ENCODE assay signal across 28 cellular contexts in genomic region chr12:46985816-46986215, GRCh38.
"Had no signal": no experiment of that assay in that cellular context is flagged by ENCODE, and none has a peak within 500 bp of the region (broad histone marks: within the 10 kb centered on the region; RNA-seq: fewer than 3 reads in every experiment).

No MANE protein-coding gene starts in this region.

- DNase-seq: activated CD4-positive, alpha-beta memory T cell treated with anti-CD3 and anti-CD28 coated beads for 36 hours; activated CD4-positive, alpha-beta T cell treated with anti-CD3 and anti-CD28 coated beads, Interleukin-2, amount 10 ng/mL, durations not matched to agents 7 days and 5 days; activated CD4-positive, CD25-positive, alpha-beta regulatory T cell; activated gamma-delta T cell; activated naive CD4-positive, alpha-beta T cell treated with anti-CD3 and anti-CD28 coated beads for 36 hours; activated T-cell treated with anti-CD3 and anti-CD28 coated beads for 4 hours; activated T-cell treated with anti-CD3 and anti-CD28 coated beads, Interleukin-2, amount 50 U/mL, for 48 hours; amygdala; central memory CD4-positive, alpha-beta T cell; Karpas-422; MM.1S; NCI-H1105 treated with DMSO at 0.1 percent for 48 hours; NCI-H1436 treated with DMSO at 0.1 percent for 48 hours; NCI-H1930; NCI-H2227 treated with DMSO at 0.1 percent for 48 hours; NCI-H446 treated with DMSO at 0.1 percent for 48 hours; NCI-H526; NK-92 treated with Interleukin-12 subunit alpha and Interleukin-12 subunit beta, amount 100 ng/mL, for 24 hours; OCI-M1; RPMI8226; SK-N-SH; T-helper 1 cell had no signal

- H3K27ac Mint-ChIP-seq: activated CD4-positive, alpha-beta memory T cell treated with anti-CD3 and anti-CD28 coated beads for 36 hours; activated CD4-positive, alpha-beta T cell treated with anti-CD3 and anti-CD28 coated beads, Interleukin-2, amount 10 ng/mL, durations not matched to agents 7 days and 5 days; activated naive CD4-positive, alpha-beta T cell treated with anti-CD3 and anti-CD28 coated beads for 36 hours; activated naive CD8-positive, alpha-beta T cell; activated T-helper 17 cell treated with anti-CD3 and anti-CD28 coated beads, Interleukin-2, amount 50 U/mL, for 72 hours had no signal

- H3K4me2 ChIP-seq: SK-N-SH had no signal

- H3K4me3 Mint-ChIP-seq: activated CD4-positive, alpha-beta memory T cell treated with anti-CD3 and anti-CD28 coated beads for 36 hours; activated CD4-positive, alpha-beta T cell treated with anti-CD3 and anti-CD28 coated beads, Interleukin-2, amount 10 ng/mL, durations not matched to agents 7 days and 5 days; activated naive CD4-positive, alpha-beta T cell treated with anti-CD3 and anti-CD28 coated beads for 36 hours; activated naive CD8-positive, alpha-beta T cell; activated T-helper 17 cell treated with anti-CD3 and anti-CD28 coated beads, Interleukin-2, amount 50 U/mL, for 72 hours had no signal

- H3K4me1 Mint-ChIP-seq: activated T-helper 17 cell treated with anti-CD3 and anti-CD28 coated beads, Interleukin-2, amount 50 U/mL, for 72 hours had no signal

- H3K9ac ChIP-seq: SK-N-SH had no signal

- ATAC-seq: activated T-helper 17 cell treated with anti-CD3 and anti-CD28 coated beads, Interleukin-2, amount 50 U/mL, for 72 hours; Panc1; Right ventricle myocardium inferior had no signal

- H3K27ac ChIP-seq: coronary artery, VCaP had no signal

- H3K4me3 ChIP-seq: coronary artery had no signal

- H3K9me3 ChIP-seq: SK-N-SH had no signal
